In genomic region chr1:150875197-150876110, GRCh38 we compare ENCODE assay signal across 9 cellular contexts. TPM values are rescaled to one million over a fixed set of nuclear protein-coding genes. Genes with fewer than 3 reads are reported as not detected.
DNase-seq lines count a peak whose midpoint lies in the region; ATAC-seq, FAIRE-seq and TF ChIP-seq lines count a peak whose summit lies in the region.
"Had no signal": no experiment of that assay in that cellular context is flagged by ENCODE, and none has a peak within 500 bp of the region (broad histone marks: within the 10 kb centered on the region; RNA-seq: fewer than 3 reads in every experiment).

No MANE protein-coding gene starts in this region.

- intact Hi-C loops in pancreas (cut with DNase I), result no loop called here

- no peaks in the 10 kb centered on the region; the same call in 1 of the 2 replicates for H3K9me3 Mint-ChIP-seq in WTC11

- no peaks in the 10 kb centered on the region for H3K36me3 ChIP-seq in pancreas

- H3K36me3 Mint-ChIP-seq in WTC11, result peaks cover 21% of the 10 kb centered on the region

- CTCF ChIA-PET in WTC11 (lab: Charles Lee), result no interaction called here

- peaks cover 21% of the 10 kb centered on the region for H3K4me1 Mint-ChIP-seq in WTC11

- TF ChIP-seq CTCF in 22Rv1 (IDR thresholded peaks at IDR 0.05) (no peak), WTC11 (IDR thresholded peaks at IDR 0.05) (no peak), fibroblast of the aortic adventitia (IDR thresholded peaks at IDR 0.05; ENCODE audit: insufficient read depth, low read length) (no peak), pancreas (IDR thresholded peaks at IDR 0.05) (no peak)

- H3K27ac Mint-ChIP-seq in WTC11, result peak overlapping the region; percentile 95

- DNase-seq in GM12892 (ENCODE audit: insufficient read length) (no peak), WTC11 (ENCODE audit: low spot score) (no peak), fibroblast of the aortic adventitia (ENCODE audit: low read depth) (peak; percentile 52), pancreas (peak in 1 of 6 donors; percentile 29), NK-92 (lab: John Stamatoyannopoulos, UW; ENCODE audit: unreplicated experiment) (no peak)

- TF ChIP-seq POLR2A in GM12892 (IDR thresholded peaks at IDR 0.05; ENCODE audit: low read depth, low read length), result no peak

- no peak for ATAC-seq in WTC11
- peak in 2 of 4 donors; percentile 13 to 14 for ATAC-seq in pancreas
- ATAC-seq in HG03025 (IDR thresholded peaks at IDR 0.05; ENCODE audit: low FRiP score, unreplicated experiment), result no peak
- ATAC-seq in GM18511 (IDR thresholded peaks at IDR 0.05; ENCODE audit: unreplicated experiment), result no peak

- H3K9me3 ChIP-seq in pancreas, result no peaks in the 10 kb centered on the region

- H3K4me3 ChIP-seq in fibroblast of the aortic adventitia (ENCODE audit: low read depth, low read length), result peak overlapping the region; percentile 82
- H3K4me3 ChIP-seq in pancreas, result peak overlapping the region; percentile 63 to 79 (median 70)

- peaks cover 0 to 11% (median 4%) of the 10 kb centered on the region in 3 donors for H3K4me1 ChIP-seq in pancreas

- POLR2A ChIA-PET in WTC11 (lab: Charles Lee), result interaction anchor here (1.1 kb wide), 1 partner anchor 299 kb away, joined by 3 read pairs; no protein-coding TSS in a partner anchor

- H3K27ac ChIP-seq in 22Rv1 (peak overlapping the region; percentile 84), pancreas (peak overlapping the region; percentile 78 to 94 (median 91))

- H3K27me3 Mint-ChIP-seq in WTC11 (ENCODE audit: low read depth), result no peaks in the 10 kb centered on the region

- FAIRE-seq in GM12892 (lab: Jason Lieb, UNC) (peak; percentile 33), pancreas (lab: Jason Lieb, UNC) (no peak)
- FAIRE-seq: islet of Langerhans had no signal

- no peaks in the 10 kb centered on the region for H3K27me3 ChIP-seq in pancreas

- peak overlapping the region; percentile 92 for H3K4me3 Mint-ChIP-seq in WTC11

- WGBS in pancreas, 2 donors, result 2 to 3% methylated on average over 17 of the region's 17 CpGs

TF ChIP-seq in WTC11, 78 proteins besides CTCF, POLR2A, EP300 and RAD21:
- TF ChIP-seq TEAD4 (CRISPR knock-in tag; IDR thresholded peaks at IDR 0.05) (no peak), ZNF232 (CRISPR knock-in tag; IDR thresholded peaks at IDR 0.05) (0 out of 2 replicates have a peak, but pooled peaks have one; percentile 4), NFE2L1 (CRISPR knock-in tag; IDR thresholded peaks at IDR 0.05) (no peak)

RNA-seq across cellular contexts. Expression of gene ARNT, which starts 0.9 kb away (rescaled TPM):
- polyA plus RNA-seq in GM12892 (2012; ENCODE audit: missing spikeins), result 19.4 TPM
- total RNA-seq in WTC11 (2021) (30.7 to 35.0 TPM (median 33.8 TPM) in 3 replicates), fibroblast of the aortic adventitia (ENCODE audit: low replicate concordance) (50.7 and 161 TPM in 2 replicates), pancreas (10 to 100 TPM; 15.9 to 27.0 (median 20.3) TPM)
- polyA plus RNA-seq in pancreas, result 10 to 100 TPM; 11.9 to 12.8 TPM

RNA-seq across cellular contexts. Expression of gene CTXND2, which starts 11.5 kb away (rescaled TPM):
- polyA plus RNA-seq in GM12892 (2012; ENCODE audit: missing spikeins), result not detected
- not detected in 3 replicates for total RNA-seq in WTC11 (2021)
- total RNA-seq in fibroblast of the aortic adventitia (ENCODE audit: low replicate concordance), result not detected in 2 replicates
- not detected for total RNA-seq in pancreas
- polyA plus RNA-seq in pancreas, result not detected

RNA-seq across cellular contexts. Expression of gene SETDB1, which starts 50.7 kb away (rescaled TPM):
- 33.0 TPM for polyA plus RNA-seq in GM12892 (2012; ENCODE audit: missing spikeins)
- 48.1 to 53.1 TPM (median 48.8 TPM) in 3 replicates for total RNA-seq in WTC11 (2021)
- 30.7 and 43.0 TPM in 2 replicates for total RNA-seq in fibroblast of the aortic adventitia (ENCODE audit: low replicate concordance)
- 10 to 100 TPM; 15.2 to 25.5 (median 20.6) TPM for total RNA-seq in pancreas
- polyA plus RNA-seq in pancreas, result 10 to 100 TPM; 20.5 to 23.1 TPM
